Comparison of ENCODE assay signal across 1 cellular context in genomic region chr18:79421275-79421857, GRCh38.
TF ChIP-seq lines count a peak whose summit lies in the region.

No MANE protein-coding gene starts in this region.

TF ChIP-seq in GM12878, 131 proteins besides CTCF, POLR2A, EP300 and RAD21 (continued from another document):
- TF ChIP-seq HSF1 (IDR thresholded peaks at IDR 0.05; ENCODE audit: low read depth, low read length) (no peak), MLLT1 (IDR thresholded peaks at IDR 0.05) (no peak), SUZ12 (IDR thresholded peaks at IDR 0.05; ENCODE audit: unreplicated experiment) (no peak), MEF2A (IDR thresholded peaks at IDR 0.05; ENCODE audit: insufficient read depth, low read depth, low read length) (no peak), ASH2L (IDR thresholded peaks at IDR 0.05; ENCODE audit: borderline replicate concordance, low read depth) (no peak), SPI1 (IDR thresholded peaks at IDR 0.05; ENCODE audit: borderline replicate concordance, insufficient read depth, low read depth, low read length) (no peak), USF2 (IDR thresholded peaks at IDR 0.05; ENCODE audit: borderline replicate concordance, low read depth, low read length) (no peak), RAD51 (IDR thresholded peaks at IDR 0.05) (no peak), PBX3 (IDR thresholded peaks at IDR 0.05; ENCODE audit: insufficient replicate concordance, low read depth, low read length) (no peak), LARP7 (IDR thresholded peaks at IDR 0.05) (no peak), SMARCA5 (IDR thresholded peaks at IDR 0.05) (no peak), USF1 (IDR thresholded peaks at IDR 0.05; ENCODE audit: borderline replicate concordance, extremely low read length, insufficient read depth, low read depth, low read length) (no peak), RCOR1 (conservative IDR thresholded peaks at IDR 0.05; ENCODE audit: low read depth, low read length) (no peak)
